ENCODE assay signal across 18 cellular contexts in genomic region chr6:161001421-161001820, GRCh38. TPM values are rescaled to one million over a fixed set of nuclear protein-coding genes. Genes with fewer than 3 reads are reported as not detected.
DNase-seq lines count a peak whose midpoint lies in the region; ATAC-seq and TF ChIP-seq lines count a peak whose summit lies in the region.
"Had no signal": no experiment of that assay in that cellular context is flagged by ENCODE, and none has a peak within 500 bp of the region (broad histone marks: within the 10 kb centered on the region; RNA-seq: fewer than 3 reads in every experiment).

No MANE protein-coding gene starts in this region.

- TF ChIP-seq CTCF in OCI-LY3 (IDR thresholded peaks at IDR 0.05; ENCODE audit: low read depth, low read length): no peak
- no peak for TF ChIP-seq CTCF in left lung (IDR thresholded peaks at IDR 0.05)
- no peak for TF ChIP-seq CTCF in osteocyte (IDR thresholded peaks at IDR 0.05)

- H2AFZ ChIP-seq in OCI-LY3 (ENCODE audit: low read depth, low read length): no peak overlapping the region

- no peaks in the 10 kb centered on the region for H3K27me3 Mint-ChIP-seq in osteocyte (ENCODE audit: unreplicated experiment)
- H3K27me3 Mint-ChIP-seq: activated T-helper 17 cell treated with anti-CD3 and anti-CD28 coated beads, Interleukin-2, amount 50 U/mL, for 72 hours; stimulated activated naive CD8-positive, alpha-beta T cell treated with anti-CD3 and anti-CD28 coated beads, Interleukin-15, Interleukin-2, amounts not matched to agents 100 ng/mL and 50 ng/mL, for 24 hours had no signal

- peaks cover 11% of the 10 kb centered on the region for H3K4me1 Mint-ChIP-seq in osteocyte (ENCODE audit: unreplicated experiment)

- H3K27me3 ChIP-seq in OCI-LY3 (ENCODE audit: low read depth, low read length) (no peaks in the 10 kb centered on the region), left lung (no peaks in the 10 kb centered on the region), right cardiac atrium (ENCODE audit: control insufficient read depth, insufficient read depth) (no peaks in the 10 kb centered on the region)
- H3K27me3 ChIP-seq: ovary had no signal

- no peak overlapping the region for H3K4me3 Mint-ChIP-seq in osteocyte (ENCODE audit: unreplicated experiment)
- H3K4me3 Mint-ChIP-seq: activated T-helper 17 cell treated with anti-CD3 and anti-CD28 coated beads, Interleukin-2, amount 50 U/mL, for 72 hours; stimulated activated naive CD8-positive, alpha-beta T cell treated with anti-CD3 and anti-CD28 coated beads, Interleukin-15, Interleukin-2, amounts not matched to agents 100 ng/mL and 50 ng/mL, for 24 hours had no signal

- WGBS in right cardiac atrium: 63% methylated on average over 4 of the region's 4 CpGs

- H3K27ac ChIP-seq in OCI-LY3 (ENCODE audit: low read length) (no peak overlapping the region), left lung (no peak overlapping the region), right cardiac atrium (ENCODE audit: low read length) (no peak overlapping the region)
- H3K27ac ChIP-seq: C4-2B, epithelial cell of prostate, ovary had no signal

- H3K36me3 ChIP-seq in OCI-LY3 (replicated peaks; ENCODE audit: low read depth, low read length): peaks cover 16% of the 10 kb centered on the region
- no peaks in the 10 kb centered on the region for H3K36me3 ChIP-seq in left lung
- H3K36me3 ChIP-seq: ovary had no signal

- no peak overlapping the region for H3K4me3 ChIP-seq in OCI-LY3 (ENCODE audit: low read length)
- H3K4me3 ChIP-seq in left lung: no peak overlapping the region
- no peak overlapping the region for H3K4me3 ChIP-seq in right cardiac atrium (ENCODE audit: low read length)
- H3K4me3 ChIP-seq: ovary had no signal

- no peaks in the 10 kb centered on the region for H3K9me3 ChIP-seq in OCI-LY3 (ENCODE audit: insufficient read depth, low read length)
- no peaks in the 10 kb centered on the region for H3K9me3 ChIP-seq in left lung
- no peaks in the 10 kb centered on the region for H3K9me3 ChIP-seq in right cardiac atrium (ENCODE audit: control insufficient read depth, low read length)
- H3K9me3 ChIP-seq: ovary had no signal

- peaks cover 87% of the 10 kb centered on the region for H3K79me2 ChIP-seq in OCI-LY3 (ENCODE audit: low read length)

- ATAC-seq in left lung (peak; percentile 50), GM18517 (IDR thresholded peaks at IDR 0.05; ENCODE audit: unreplicated experiment) (no peak), right cardiac atrium (no peak)
- ATAC-seq: activated T-helper 17 cell treated with anti-CD3 and anti-CD28 coated beads, Interleukin-2, amount 50 U/mL, for 72 hours had no signal

- no peak overlapping the region for H3K9ac ChIP-seq in OCI-LY3 (ENCODE audit: low read length)

- H3K4me1 ChIP-seq in OCI-LY3 (ENCODE audit: low read length) (peaks cover 8% of the 10 kb centered on the region), left lung (peaks cover 0 to 19% of the 10 kb centered on the region in 2 donors), right cardiac atrium (ENCODE audit: control insufficient read depth, insufficient read depth, low read length) (peaks cover 3% of the 10 kb centered on the region)

- intact Hi-C loops in left lung (cut with DNase I): no loop called here
- intact Hi-C loops in right cardiac atrium (cut with DNase I): no loop called here

- H3K4me2 ChIP-seq in OCI-LY3 (ENCODE audit: low read length): 0 out of 2 replicates have a peak overlapping the region, but pooled peaks have one; percentile 0

- H4K20me1 ChIP-seq in OCI-LY3 (ENCODE audit: insufficient read depth, low read length): peaks cover 72% of the 10 kb centered on the region

- peak; percentile 13 for DNase-seq in DMS53 treated with DMSO at 0.1 percent for 48 hours (lab: John Stamatoyannopoulos, UW; ENCODE audit: unreplicated experiment)
- peak; percentile 95 for DNase-seq in NCI-H1105 treated with DMSO at 0.1 percent for 48 hours (lab: John Stamatoyannopoulos, UW)
- DNase-seq in left lung: no peak
- DNase-seq in osteocyte (ENCODE audit: extremely low spot score, unreplicated experiment): no peak
- DNase-seq in OCI-M2 (lab: John Stamatoyannopoulos, UW; ENCODE audit: unreplicated experiment): no peak
- no peak for DNase-seq in right cardiac atrium
- DNase-seq: activated CD4-positive, alpha-beta T cell treated with anti-CD3 and anti-CD28 coated beads for 48 hours; hypothalamus; NK-92 treated with Interleukin-12 subunit alpha and Interleukin-12 subunit beta, amount 100 ng/mL, for 24 hours; ovary; stimulated activated CD4-positive, alpha-beta T cell treated with anti-CD3 and anti-CD28 coated beads, Interleukin-2, amount 100 ng/mL, for 48 hours; T-helper 1 cell had no signal

- no peak overlapping the region for H3K27ac Mint-ChIP-seq in osteocyte (ENCODE audit: unreplicated experiment)
- H3K27ac Mint-ChIP-seq: activated T-helper 17 cell treated with anti-CD3 and anti-CD28 coated beads, Interleukin-2, amount 50 U/mL, for 72 hours; stimulated activated naive CD8-positive, alpha-beta T cell treated with anti-CD3 and anti-CD28 coated beads, Interleukin-15, Interleukin-2, amounts not matched to agents 100 ng/mL and 50 ng/mL, for 24 hours had no signal

- H3K36me3 Mint-ChIP-seq in osteocyte (ENCODE audit: unreplicated experiment): peaks cover 3% of the 10 kb centered on the region

- no peaks in the 10 kb centered on the region for H3K9me3 Mint-ChIP-seq in osteocyte (ENCODE audit: unreplicated experiment)
- H3K9me3 Mint-ChIP-seq: activated T-helper 17 cell treated with anti-CD3 and anti-CD28 coated beads, Interleukin-2, amount 50 U/mL, for 72 hours; stimulated activated naive CD8-positive, alpha-beta T cell treated with anti-CD3 and anti-CD28 coated beads, Interleukin-15, Interleukin-2, amounts not matched to agents 100 ng/mL and 50 ng/mL, for 24 hours had no signal

RNA-seq across cellular contexts. Expression of gene MAP3K4, which starts 9.9 kb away (rescaled TPM):
- total RNA-seq in left lung (10 to 100 TPM; 35.6 to 47.5 TPM), osteocyte (20.7 and 24.1 TPM in 2 replicates), right cardiac atrium (10 to 100 TPM; 28.0 to 42.3 (median 33.7) TPM)
- 11.8 TPM for polyA plus RNA-seq in right cardiac atrium

Comparison
In these comparisons a context has a peak if more than half of its experiments do, and no peak if none do; other contexts are left out.
1. DNase-seq: peak in DMS53 treated with DMSO at 0.1 percent for 48 hours (single experiment) and NCI-H1105 treated with DMSO at 0.1 percent for 48 hours (single experiment); none in left lung (0 of 2), osteocyte (single experiment), OCI-M2 (single experiment) and right cardiac atrium (0 of 3).